In the genomic region with DNA sequence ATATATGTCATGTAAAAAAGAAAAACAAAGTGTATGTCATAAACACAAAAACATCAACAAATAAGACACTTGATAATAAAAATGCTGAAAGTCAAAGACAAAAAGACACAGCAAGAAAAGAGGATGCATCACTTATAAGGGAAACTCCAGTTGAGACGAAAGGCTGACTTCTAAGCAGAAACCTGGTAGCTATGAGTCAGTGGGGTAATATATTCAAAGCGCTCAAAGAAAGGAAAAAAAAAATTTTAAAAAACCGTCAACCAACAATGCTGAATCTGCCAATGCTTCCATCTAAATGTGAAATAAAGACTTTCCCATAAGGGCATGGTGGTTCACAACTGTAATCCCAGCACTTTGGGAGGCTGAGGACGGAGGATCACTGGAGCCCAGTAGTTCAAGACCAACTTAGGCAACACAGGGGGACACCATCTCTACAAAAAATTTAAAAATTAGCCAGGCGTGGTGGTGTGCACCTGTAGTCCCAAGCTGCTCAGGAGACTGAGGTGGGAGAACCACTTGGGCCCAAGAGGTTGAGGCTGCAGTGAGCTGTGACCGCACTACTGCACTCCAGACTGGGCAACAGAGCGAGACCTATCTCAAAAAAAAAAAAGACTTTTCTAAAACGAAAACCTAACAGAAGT, we compare ENCODE assay signal across 10 cellular contexts. TPM values are rescaled to one million over a fixed set of nuclear protein-coding genes. Genes with fewer than 3 reads are reported as not detected.
A peak's percentile ranks its signal among the peaks of the same experiment; 100 is the strongest.
DNase-seq lines count a peak whose midpoint lies in the region; ATAC-seq and TF ChIP-seq lines count a peak whose summit lies in the region.
"Had no signal": no experiment of that assay in that cellular context is flagged by ENCODE, and none has a peak within 500 bp of the region (broad histone marks: within the 10 kb centered on the region; RNA-seq: fewer than 3 reads in every experiment).

No MANE protein-coding gene starts in this region.

- no peak overlapping the region for H3K9ac ChIP-seq in endodermal cell (ENCODE audit: extremely low read depth, low read length, poor library complexity, severe bottlenecking)
- H3K9ac ChIP-seq: BLaER1 treated with 17β-estradiol and CSF1 and Interleukin-3, amounts not matched to agents 10 nM and 100 nM had no signal

- intact Hi-C loops in lower lobe of right lung (cut with DNase I), result no loop called here

- H3K27me3 ChIP-seq in lower lobe of right lung (ENCODE audit: low read depth) (no peaks in the 10 kb centered on the region), endodermal cell (ENCODE audit: control insufficient read depth, insufficient read depth, low read length, poor library complexity, severe bottlenecking) (no peaks in the 10 kb centered on the region)
- H3K27me3 ChIP-seq: BLaER1 treated with 17β-estradiol and CSF1 and Interleukin-3, amounts not matched to agents 10 nM and 100 nM had no signal

- H3K36me3 ChIP-seq in lower lobe of right lung (no peaks in the 10 kb centered on the region), endodermal cell (ENCODE audit: control insufficient read depth, insufficient read depth, low read length) (no peaks in the 10 kb centered on the region)

- no peaks in the 10 kb centered on the region for H3K9me3 Mint-ChIP-seq in T-helper 2 cell treated with Interferon-gamma antibody and Interleukin-4, amounts not matched to agents 5 μg/mL and 100 μg/mL, for 36 hours
- H3K9me3 Mint-ChIP-seq in endodermal cell, result peaks cover 15% of the 10 kb centered on the region

- ATAC-seq in HG02870 (IDR thresholded peaks at IDR 0.05; ENCODE audit: unreplicated experiment) (peak; percentile 71), lower lobe of right lung (no peak)
- ATAC-seq: Panc1 had no signal

- H3K4me3 Mint-ChIP-seq in T-helper 2 cell treated with Interferon-gamma antibody and Interleukin-4, amounts not matched to agents 5 μg/mL and 100 μg/mL, for 36 hours, result peak overlapping the region; percentile 28
- H3K4me3 Mint-ChIP-seq in endodermal cell, result no peak overlapping the region

- H3K27ac Mint-ChIP-seq in T-helper 2 cell treated with Interferon-gamma antibody and Interleukin-4, amounts not matched to agents 5 μg/mL and 100 μg/mL, for 36 hours, result peak overlapping the region; percentile 45
- H3K27ac Mint-ChIP-seq in endodermal cell, result no peak overlapping the region

- H3K4me1 ChIP-seq in lower lobe of right lung, result peaks cover 29% of the 10 kb centered on the region
- no peaks in the 10 kb centered on the region for H3K4me1 ChIP-seq in endodermal cell (ENCODE audit: control insufficient read depth, insufficient read depth, low read length)

- peaks cover 11% of the 10 kb centered on the region for H3K9me3 ChIP-seq in lower lobe of right lung
- H3K9me3 ChIP-seq in endodermal cell (ENCODE audit: control insufficient read depth, low read length), result peaks cover 4% of the 10 kb centered on the region

- H3K4me1 Mint-ChIP-seq in T-helper 2 cell treated with Interferon-gamma antibody and Interleukin-4, amounts not matched to agents 5 μg/mL and 100 μg/mL, for 36 hours (ENCODE audit: low read depth), result peaks cover 30% of the 10 kb centered on the region
- no peaks in the 10 kb centered on the region for H3K4me1 Mint-ChIP-seq in endodermal cell

- TF ChIP-seq CTCF in lower lobe of right lung (IDR thresholded peaks at IDR 0.05), result no peak
- TF ChIP-seq CTCF in endodermal cell (conservative IDR thresholded peaks at IDR 0.05), result no peak

- no peak overlapping the region for H3K4me3 ChIP-seq in lower lobe of right lung
- H3K4me3 ChIP-seq in endodermal cell (ENCODE audit: low read length), result no peak overlapping the region
- H3K4me3 ChIP-seq: BLaER1 treated with 17β-estradiol and CSF1 and Interleukin-3, amounts not matched to agents 10 nM and 100 nM had no signal

- H3K27me3 Mint-ChIP-seq in T-helper 2 cell treated with Interferon-gamma antibody and Interleukin-4, amounts not matched to agents 5 μg/mL and 100 μg/mL, for 36 hours (ENCODE audit: low read depth), result no peaks in the 10 kb centered on the region
- H3K27me3 Mint-ChIP-seq in endodermal cell (ENCODE audit: insufficient read depth), result no peaks in the 10 kb centered on the region

- H3K27ac ChIP-seq in lower lobe of right lung, result no peak overlapping the region
- no peak overlapping the region for H3K27ac ChIP-seq in endodermal cell (ENCODE audit: low read depth, low read length)
- H3K27ac ChIP-seq: BLaER1 treated with 17β-estradiol and CSF1 and Interleukin-3, amounts not matched to agents 10 nM and 100 nM had no signal

- DNase-seq in stimulated activated CD4-positive, alpha-beta T cell treated with anti-CD3 and anti-CD28 coated beads, Interleukin-4, amount 100 ng/mL, for 24 hours, result peak; percentile 27
- no peak for DNase-seq in stimulated activated CD4-positive, alpha-beta T cell treated with anti-CD3 and anti-CD28 coated beads, Interleukin-2, amount 100 ng/mL, for 48 hours
- DNase-seq in T-helper 2 cell treated with Interferon-gamma antibody and Interleukin-4, amounts not matched to agents 5 μg/mL and 100 μg/mL, for 36 hours (ENCODE audit: low spot score), result no peak
- DNase-seq in lower lobe of right lung (no peak), SKM-1 (lab: John Stamatoyannopoulos, UW; ENCODE audit: unreplicated experiment) (no peak), OCI-M2 (lab: John Stamatoyannopoulos, UW; ENCODE audit: unreplicated experiment) (no peak), endodermal cell (no peak)

- 95 to 97% methylated on average over 5 to 8 of the region's 8 CpGs for WGBS in endodermal cell (ENCODE audit: insufficient coverage in 1 of 2, insufficient read length in 1 of 2), 2 experiments

- H3K36me3 Mint-ChIP-seq in T-helper 2 cell treated with Interferon-gamma antibody and Interleukin-4, amounts not matched to agents 5 μg/mL and 100 μg/mL, for 36 hours (ENCODE audit: low read depth), result peaks cover 7% of the 10 kb centered on the region
- H3K36me3 Mint-ChIP-seq in endodermal cell (ENCODE audit: low read depth), result peaks cover 18% of the 10 kb centered on the region

RNA-seq across cellular contexts. Expression of a gene that starts 24.0 kb away (rescaled TPM):
- total RNA-seq in lower lobe of right lung (36.7 TPM), endodermal cell (10 to 100 TPM; 18.9 to 23.2 TPM)
- 18.8 TPM for polyA plus RNA-seq in endodermal cell (2013, experiment 1 of 2)
- polyA plus RNA-seq in endodermal cell (2013, experiment 2 of 2), result 18.2 TPM
